In genomic region chr12:17829813-17830212, GRCh38 we compare ENCODE assay signal across 36 cellular contexts.
"Had no signal": no experiment of that assay in that cellular context is flagged by ENCODE, and none has a peak within 500 bp of the region (broad histone marks: within the 10 kb centered on the region; RNA-seq: fewer than 3 reads in every experiment).

No MANE protein-coding gene starts in this region.

- H3K27ac Mint-ChIP-seq: activated CD4-positive, alpha-beta memory T cell treated with anti-CD3 and anti-CD28 coated beads, Interleukin-2, amount 10 ng/mL, durations not matched to agents 7 days and 5 days; activated CD4-positive, alpha-beta T cell treated with anti-CD3 and anti-CD28 coated beads for 36 hours; activated CD4-positive, alpha-beta T cell treated with anti-CD3 and anti-CD28 coated beads, Interleukin-2, amount 10 ng/mL, durations not matched to agents 7 days and 5 days; activated CD8-positive, alpha-beta memory T cell treated with anti-CD3 and anti-CD28 coated beads, Interleukin-2, amount 10 ng/mL, durations not matched to agents 7 days and 5 days; activated CD8-positive, alpha-beta T cell treated with anti-CD3 and anti-CD28 coated beads, Interleukin-2, amount 10 ng/mL, durations not matched to agents 7 days and 5 days; activated naive CD4-positive, alpha-beta T cell treated with anti-CD3 and anti-CD28 coated beads, Interleukin-2, amount 10 ng/mL, durations not matched to agents 7 days and 5 days; activated naive CD4-positive, alpha-beta T cell treated with anti-CD3 and anti-CD28 coated beads, Interleukin-2, amount 50 U/mL, for 24 hours; activated naive CD8-positive, alpha-beta T cell; activated naive CD8-positive, alpha-beta T cell treated with anti-CD3 and anti-CD28 coated beads, Interleukin-2, amount 10 ng/mL, durations not matched to agents 7 days and 5 days; activated naive CD8-positive, alpha-beta T cell treated with anti-CD3 and anti-CD28 coated beads, Interleukin-2, amount 50 U/mL, for 24 hours; activated T-cell treated with anti-CD3 and anti-CD28 coated beads, Interleukin-2, amount 50 U/mL, for 24 hours; activated T-helper 2 cell treated with anti-CD3 and anti-CD28 coated beads, Interferon-gamma antibody, Interleukin-2, Interleukin-4, amounts not matched to agents 10 μg/mL and 5 μg/mL and 100 μg/mL, durations not matched to agents 14 hours and 24 hours and 36 hours; brain; T-helper 1 cell treated with Interleukin-12 subunit alpha and Interleukin-12 subunit beta and Interleukin-4 antibody, amounts not matched to agents 30 μg/mL and 1 μg/mL, for 36 hours; T-helper 2 cell treated with Interferon-gamma antibody and Interleukin-4, amounts not matched to agents 5 μg/mL and 100 μg/mL, for 36 hours had no signal

- H3K27me3 Mint-ChIP-seq: activated CD4-positive, alpha-beta memory T cell treated with anti-CD3 and anti-CD28 coated beads, Interleukin-2, amount 10 ng/mL, durations not matched to agents 7 days and 5 days; activated CD4-positive, alpha-beta T cell treated with anti-CD3 and anti-CD28 coated beads for 36 hours; activated CD4-positive, alpha-beta T cell treated with anti-CD3 and anti-CD28 coated beads, Interleukin-2, amount 10 ng/mL, durations not matched to agents 7 days and 5 days; activated CD8-positive, alpha-beta memory T cell treated with anti-CD3 and anti-CD28 coated beads, Interleukin-2, amount 10 ng/mL, durations not matched to agents 7 days and 5 days; activated naive CD4-positive, alpha-beta T cell treated with anti-CD3 and anti-CD28 coated beads, Interleukin-2, amount 10 ng/mL, durations not matched to agents 7 days and 5 days; activated naive CD4-positive, alpha-beta T cell treated with anti-CD3 and anti-CD28 coated beads, Interleukin-2, amount 50 U/mL, for 24 hours; activated naive CD8-positive, alpha-beta T cell; activated naive CD8-positive, alpha-beta T cell treated with anti-CD3 and anti-CD28 coated beads, Interleukin-2, amount 10 ng/mL, durations not matched to agents 7 days and 5 days; activated naive CD8-positive, alpha-beta T cell treated with anti-CD3 and anti-CD28 coated beads, Interleukin-2, amount 50 U/mL, for 24 hours; activated T-cell treated with anti-CD3 and anti-CD28 coated beads, Interleukin-2, amount 50 U/mL, for 24 hours; brain; central memory CD8-positive, alpha-beta T cell had no signal

- H3K4me3 Mint-ChIP-seq: activated CD4-positive, alpha-beta memory T cell treated with anti-CD3 and anti-CD28 coated beads, Interleukin-2, amount 10 ng/mL, durations not matched to agents 7 days and 5 days; activated CD4-positive, alpha-beta T cell treated with anti-CD3 and anti-CD28 coated beads for 36 hours; activated CD4-positive, alpha-beta T cell treated with anti-CD3 and anti-CD28 coated beads, Interleukin-2, amount 10 ng/mL, durations not matched to agents 7 days and 5 days; activated CD8-positive, alpha-beta memory T cell treated with anti-CD3 and anti-CD28 coated beads, Interleukin-2, amount 10 ng/mL, durations not matched to agents 7 days and 5 days; activated CD8-positive, alpha-beta T cell treated with anti-CD3 and anti-CD28 coated beads, Interleukin-2, amount 10 ng/mL, durations not matched to agents 7 days and 5 days; activated naive CD4-positive, alpha-beta T cell treated with anti-CD3 and anti-CD28 coated beads, Interleukin-2, amount 10 ng/mL, durations not matched to agents 7 days and 5 days; activated naive CD4-positive, alpha-beta T cell treated with anti-CD3 and anti-CD28 coated beads, Interleukin-2, amount 50 U/mL, for 24 hours; activated naive CD8-positive, alpha-beta T cell; activated naive CD8-positive, alpha-beta T cell treated with anti-CD3 and anti-CD28 coated beads, Interleukin-2, amount 10 ng/mL, durations not matched to agents 7 days and 5 days; activated naive CD8-positive, alpha-beta T cell treated with anti-CD3 and anti-CD28 coated beads, Interleukin-2, amount 50 U/mL, for 24 hours; activated T-cell treated with anti-CD3 and anti-CD28 coated beads, Interleukin-2, amount 50 U/mL, for 24 hours; brain; central memory CD8-positive, alpha-beta T cell; T-helper 1 cell treated with Interleukin-12 subunit alpha and Interleukin-12 subunit beta and Interleukin-4 antibody, amounts not matched to agents 30 μg/mL and 1 μg/mL, for 36 hours; T-helper 2 cell treated with Interferon-gamma antibody and Interleukin-4, amounts not matched to agents 5 μg/mL and 100 μg/mL, for 36 hours had no signal

- H3K4me1 ChIP-seq: ascending aorta had no signal

- H3K36me3 ChIP-seq: ascending aorta, cardiac muscle cell had no signal

- DNase-seq: activated CD4-positive, alpha-beta memory T cell treated with anti-CD3 and anti-CD28 coated beads, Interleukin-2, amount 10 ng/mL, durations not matched to agents 7 days and 5 days; activated CD4-positive, alpha-beta T cell treated with anti-CD3 and anti-CD28 coated beads for 1 hour; activated CD4-positive, alpha-beta T cell treated with anti-CD3 and anti-CD28 coated beads for 36 hours; activated CD4-positive, alpha-beta T cell treated with anti-CD3 and anti-CD28 coated beads for 48 hours; activated CD4-positive, alpha-beta T cell treated with anti-CD3 and anti-CD28 coated beads, Interleukin-2, amount 10 ng/mL, durations not matched to agents 7 days and 5 days; activated CD4-positive, alpha-beta T cell treated with anti-CD3 and anti-CD28 coated beads, Interleukin-2, amount 50 U/mL, for 48 hours; activated CD4-positive, CD25-positive, alpha-beta regulatory T cell; activated CD8-positive, alpha-beta memory T cell treated with anti-CD3 and anti-CD28 coated beads for 24 hours; activated CD8-positive, alpha-beta memory T cell treated with anti-CD3 and anti-CD28 coated beads, Interleukin-2, amount 10 ng/mL, durations not matched to agents 7 days and 5 days; activated CD8-positive, alpha-beta memory T cell treated with anti-CD3 and anti-CD28 coated beads, Interleukin-2, amount 50 U/mL, for 48 hours; activated CD8-positive, alpha-beta T cell treated with anti-CD3 and anti-CD28 coated beads, Interleukin-2, amount 10 ng/mL, durations not matched to agents 7 days and 5 days; activated effector memory CD4-positive, alpha-beta T cell treated with Interleukin-2 at 50 U/mL for 16 hours; activated gamma-delta T cell; activated naive CD4-positive, alpha-beta T cell treated with anti-CD3 and anti-CD28 coated beads, Interleukin-2, amount 10 ng/mL, durations not matched to agents 7 days and 5 days; activated naive CD4-positive, alpha-beta T cell treated with Interleukin-2 at 50 U/mL for 16 hours; activated naive CD8-positive, alpha-beta T cell treated with anti-CD3 and anti-CD28 coated beads, Interleukin-2, amount 10 ng/mL, durations not matched to agents 7 days and 5 days; activated naive CD8-positive, alpha-beta T cell treated with anti-CD3 and anti-CD28 coated beads, Interleukin-2, amount 50 U/mL, for 24 hours; activated T-cell treated with anti-CD3 and anti-CD28 coated beads, Interleukin-2, amount 50 U/mL, for 24 hours; activated T-cell treated with anti-CD3 and anti-CD28 coated beads, Interleukin-2, amount 50 U/mL, for 48 hours; amygdala; anterior cingulate cortex; caudate nucleus; cerebellar nuclear complex; T-helper 1 cell; T-helper 2 cell; T-helper 9 cell had no signal

- H3K9me3 Mint-ChIP-seq: activated naive CD4-positive, alpha-beta T cell treated with anti-CD3 and anti-CD28 coated beads, Interleukin-2, amount 10 ng/mL, durations not matched to agents 7 days and 5 days; activated naive CD4-positive, alpha-beta T cell treated with anti-CD3 and anti-CD28 coated beads, Interleukin-2, amount 50 U/mL, for 24 hours; activated naive CD8-positive, alpha-beta T cell treated with anti-CD3 and anti-CD28 coated beads, Interleukin-2, amount 50 U/mL, for 24 hours; central memory CD8-positive, alpha-beta T cell had no signal

- H3K27me3 ChIP-seq: ascending aorta, cardiac muscle cell had no signal

- H3K27ac ChIP-seq: ascending aorta, cardiac muscle cell, VCaP had no signal

- H3K4me1 Mint-ChIP-seq: activated CD4-positive, alpha-beta memory T cell treated with anti-CD3 and anti-CD28 coated beads, Interleukin-2, amount 10 ng/mL, durations not matched to agents 7 days and 5 days; activated CD4-positive, alpha-beta T cell treated with anti-CD3 and anti-CD28 coated beads for 36 hours; activated CD4-positive, alpha-beta T cell treated with anti-CD3 and anti-CD28 coated beads, Interleukin-2, amount 10 ng/mL, durations not matched to agents 7 days and 5 days; activated CD8-positive, alpha-beta memory T cell treated with anti-CD3 and anti-CD28 coated beads, Interleukin-2, amount 10 ng/mL, durations not matched to agents 7 days and 5 days; activated naive CD4-positive, alpha-beta T cell treated with anti-CD3 and anti-CD28 coated beads, Interleukin-2, amount 10 ng/mL, durations not matched to agents 7 days and 5 days; activated naive CD4-positive, alpha-beta T cell treated with anti-CD3 and anti-CD28 coated beads, Interleukin-2, amount 50 U/mL, for 24 hours; activated naive CD8-positive, alpha-beta T cell treated with anti-CD3 and anti-CD28 coated beads, Interleukin-2, amount 10 ng/mL, durations not matched to agents 7 days and 5 days; activated naive CD8-positive, alpha-beta T cell treated with anti-CD3 and anti-CD28 coated beads, Interleukin-2, amount 50 U/mL, for 24 hours; brain; central memory CD8-positive, alpha-beta T cell had no signal

- H3K4me3 ChIP-seq: ascending aorta, cardiac muscle cell had no signal

- H3K9me3 ChIP-seq: ascending aorta had no signal

- H3K36me3 Mint-ChIP-seq: activated CD8-positive, alpha-beta memory T cell treated with anti-CD3 and anti-CD28 coated beads, Interleukin-2, amount 10 ng/mL, durations not matched to agents 7 days and 5 days; activated naive CD4-positive, alpha-beta T cell treated with anti-CD3 and anti-CD28 coated beads, Interleukin-2, amount 10 ng/mL, durations not matched to agents 7 days and 5 days; activated naive CD4-positive, alpha-beta T cell treated with anti-CD3 and anti-CD28 coated beads, Interleukin-2, amount 50 U/mL, for 24 hours; activated naive CD8-positive, alpha-beta T cell; activated naive CD8-positive, alpha-beta T cell treated with anti-CD3 and anti-CD28 coated beads, Interleukin-2, amount 10 ng/mL, durations not matched to agents 7 days and 5 days; brain had no signal
